Comparison of ENCODE assay signal across 2 cellular contexts in genomic region chr1:17538010-17538409, GRCh38.
TF ChIP-seq lines count a peak whose summit lies in the region.

No MANE protein-coding gene starts in this region.

TF ChIP-seq in IMR-90, 13 proteins besides CTCF, POLR2A, EP300 and RAD21:
- TF ChIP-seq RCOR1 (IDR thresholded peaks at IDR 0.05; ENCODE audit: insufficient replicate concordance, low read length) (no peak), MXI1 (IDR thresholded peaks at IDR 0.05; ENCODE audit: borderline replicate concordance, low read depth, low read length) (no peak), NFE2L2 (IDR thresholded peaks at IDR 0.05; ENCODE audit: low read depth, low read length) (no peak), CEBPB (IDR thresholded peaks at IDR 0.05; ENCODE audit: low read depth, low read length) (no peak), USF2 (IDR thresholded peaks at IDR 0.05; ENCODE audit: low read depth, low read length) (no peak), FOS (IDR thresholded peaks at IDR 0.05; ENCODE audit: low read depth, low read length) (no peak), RFX5 (IDR thresholded peaks at IDR 0.05; ENCODE audit: low read depth, low read length) (no peak), SMC3 (IDR thresholded peaks at IDR 0.05; ENCODE audit: low read depth, low read length) (no peak), ELK1 (IDR thresholded peaks at IDR 0.05; ENCODE audit: borderline replicate concordance, low read depth, low read length) (no peak), MAFK (IDR thresholded peaks at IDR 0.05; ENCODE audit: low read depth, low read length) (no peak), MAZ (IDR thresholded peaks at IDR 0.05; ENCODE audit: borderline replicate concordance, low read depth, low read length) (no peak), BHLHE40 (IDR thresholded peaks at IDR 0.05; ENCODE audit: low read depth, low read length) (no peak), CHD1 (IDR thresholded peaks at IDR 0.05; ENCODE audit: low read depth, low read length) (no peak)

TF ChIP-seq in H1, 55 proteins besides CTCF, POLR2A, EP300 and RAD21:
- no peak for TF ChIP-seq TEAD4 (IDR thresholded peaks at IDR 0.05; ENCODE audit: low read depth, low read length)
- TF ChIP-seq USF2 (IDR thresholded peaks at IDR 0.05; ENCODE audit: low read length): no peak
- TF ChIP-seq CHD2 (IDR thresholded peaks at IDR 0.05; ENCODE audit: low read length): no peak
